ENCODE assay signal across 8 cellular contexts in genomic region chr1:155193275-155193990, GRCh38. TPM values are rescaled to one million over a fixed set of nuclear protein-coding genes. Genes with fewer than 3 reads are reported as not detected.
DNase-seq lines count a peak whose midpoint lies in the region; ATAC-seq and TF ChIP-seq lines count a peak whose summit lies in the region.

No MANE protein-coding gene starts in this region.

- DNase-seq in GM06990 (ENCODE audit: extremely low read depth, insufficient read length) (peak; percentile 88), NCI-H1417 treated with DMSO at 0.1 percent for 48 hours (lab: John Stamatoyannopoulos, UW) (peak; percentile 13), right atrium auricular region (ENCODE audit: low spot score) (peak; percentile 93), putamen (ENCODE audit: low spot score) (peak; percentile 52)

- peak; percentile 58 for ATAC-seq in HG02571 (IDR thresholded peaks at IDR 0.05; ENCODE audit: unreplicated experiment)
- ATAC-seq in GM18519 (IDR thresholded peaks at IDR 0.05; ENCODE audit: low FRiP score, unreplicated experiment) = no peak

- H3K27me3 ChIP-seq in GM06990 (replicated peaks; ENCODE audit: control insufficient read depth, insufficient read depth, low read length) = no peaks in the 10 kb centered on the region
- no peaks in the 10 kb centered on the region for H3K27me3 ChIP-seq in right atrium auricular region

- H3K4me1 Mint-ChIP-seq in T-helper 1 cell treated with Interleukin-12 subunit alpha and Interleukin-12 subunit beta and Interleukin-4 antibody, amounts not matched to agents 30 μg/mL and 1 μg/mL, for 36 hours (ENCODE audit: low read depth) = peaks cover 34% of the 10 kb centered on the region

- H3K9me3 Mint-ChIP-seq in T-helper 1 cell treated with Interleukin-12 subunit alpha and Interleukin-12 subunit beta and Interleukin-4 antibody, amounts not matched to agents 30 μg/mL and 1 μg/mL, for 36 hours = no peaks in the 10 kb centered on the region

- peak overlapping the region; percentile 99 for H3K27ac Mint-ChIP-seq in T-helper 1 cell treated with Interleukin-12 subunit alpha and Interleukin-12 subunit beta and Interleukin-4 antibody, amounts not matched to agents 30 μg/mL and 1 μg/mL, for 36 hours

- H3K36me3 Mint-ChIP-seq in T-helper 1 cell treated with Interleukin-12 subunit alpha and Interleukin-12 subunit beta and Interleukin-4 antibody, amounts not matched to agents 30 μg/mL and 1 μg/mL, for 36 hours (ENCODE audit: low read depth) = peaks cover 18% of the 10 kb centered on the region

- H3K36me3 ChIP-seq in GM06990 (ENCODE audit: control insufficient read depth, insufficient read depth, low read length) (no peaks in the 10 kb centered on the region), right atrium auricular region (peaks cover 7% of the 10 kb centered on the region)

- H3K27ac ChIP-seq in angular gyrus (ENCODE audit: low read depth, low read length) (peak overlapping the region; percentile 22), right atrium auricular region (peak overlapping the region; percentile 77 to 81)

- no peaks in the 10 kb centered on the region for H3K9me3 ChIP-seq in right atrium auricular region

- H3K27me3 Mint-ChIP-seq in T-helper 1 cell treated with Interleukin-12 subunit alpha and Interleukin-12 subunit beta and Interleukin-4 antibody, amounts not matched to agents 30 μg/mL and 1 μg/mL, for 36 hours (ENCODE audit: low read depth) = no peaks in the 10 kb centered on the region

- H3K4me3 ChIP-seq in GM06990 (replicated peaks; ENCODE audit: low read depth, low read length) (peak overlapping the region; percentile 55), right atrium auricular region (peak overlapping the region; percentile 46 to 63)

- H3K4me1 ChIP-seq in right atrium auricular region = peaks cover 0 to 35% of the 10 kb centered on the region in 2 donors

- H3K4me3 Mint-ChIP-seq in T-helper 1 cell treated with Interleukin-12 subunit alpha and Interleukin-12 subunit beta and Interleukin-4 antibody, amounts not matched to agents 30 μg/mL and 1 μg/mL, for 36 hours = peak overlapping the region; percentile 90

- TF ChIP-seq CTCF in GM06990 (IDR thresholded peaks at IDR 0.05; ENCODE audit: insufficient read depth, low read length, poor library complexity, severe bottlenecking) (peak; percentile 100), right atrium auricular region (IDR thresholded peaks at IDR 0.05) (peak; percentile 97 to 99)

RNA-seq across cellular contexts. Expression of gene THBS3, which starts 14.3 kb away (rescaled TPM):
- total RNA-seq in right atrium auricular region = 10 to 100 TPM; 10.9 to 11.2 TPM

RNA-seq across cellular contexts. Expression of gene MTX1, which starts 15.1 kb away (rescaled TPM):
- total RNA-seq in right atrium auricular region = 10 to 100 TPM; 16.2 to 27.0 TPM

RNA-seq across cellular contexts. Expression of gene TRIM46, which starts 19.8 kb away (rescaled TPM):
- under 1 TPM in 1 of 2 donors, not detected in 1; 0.20 TPM for total RNA-seq in right atrium auricular region

RNA-seq across cellular contexts. Expression of gene KRTCAP2, which starts 20.3 kb away (rescaled TPM):
- total RNA-seq in right atrium auricular region = 100 to 1,000 TPM; 124 to 147 TPM

RNA-seq across cellular contexts. Expression of gene DPM3, which starts 53.1 kb away (rescaled TPM):
- total RNA-seq in right atrium auricular region = 10 to 100 TPM; 46.5 to 47.8 TPM

Comparison
In these comparisons a context has a peak if more than half of its experiments do, and no peak if none do; other contexts are left out.
1. DNase-seq: peak in every context shown above with its lines; median percentile 93 in right atrium auricular region; 88 in GM06990; 52 in putamen; 13 in NCI-H1417 treated with DMSO at 0.1 percent for 48 hours.